Comparison of ENCODE assay signal across 8 cellular contexts in genomic region chr7:135557455-135558336, GRCh38. TPM values are rescaled to one million over a fixed set of nuclear protein-coding genes. Genes with fewer than 3 reads are reported as not detected.
DNase-seq lines count a peak whose midpoint lies in the region; ATAC-seq, FAIRE-seq and TF ChIP-seq lines count a peak whose summit lies in the region.

A gene with protein sequence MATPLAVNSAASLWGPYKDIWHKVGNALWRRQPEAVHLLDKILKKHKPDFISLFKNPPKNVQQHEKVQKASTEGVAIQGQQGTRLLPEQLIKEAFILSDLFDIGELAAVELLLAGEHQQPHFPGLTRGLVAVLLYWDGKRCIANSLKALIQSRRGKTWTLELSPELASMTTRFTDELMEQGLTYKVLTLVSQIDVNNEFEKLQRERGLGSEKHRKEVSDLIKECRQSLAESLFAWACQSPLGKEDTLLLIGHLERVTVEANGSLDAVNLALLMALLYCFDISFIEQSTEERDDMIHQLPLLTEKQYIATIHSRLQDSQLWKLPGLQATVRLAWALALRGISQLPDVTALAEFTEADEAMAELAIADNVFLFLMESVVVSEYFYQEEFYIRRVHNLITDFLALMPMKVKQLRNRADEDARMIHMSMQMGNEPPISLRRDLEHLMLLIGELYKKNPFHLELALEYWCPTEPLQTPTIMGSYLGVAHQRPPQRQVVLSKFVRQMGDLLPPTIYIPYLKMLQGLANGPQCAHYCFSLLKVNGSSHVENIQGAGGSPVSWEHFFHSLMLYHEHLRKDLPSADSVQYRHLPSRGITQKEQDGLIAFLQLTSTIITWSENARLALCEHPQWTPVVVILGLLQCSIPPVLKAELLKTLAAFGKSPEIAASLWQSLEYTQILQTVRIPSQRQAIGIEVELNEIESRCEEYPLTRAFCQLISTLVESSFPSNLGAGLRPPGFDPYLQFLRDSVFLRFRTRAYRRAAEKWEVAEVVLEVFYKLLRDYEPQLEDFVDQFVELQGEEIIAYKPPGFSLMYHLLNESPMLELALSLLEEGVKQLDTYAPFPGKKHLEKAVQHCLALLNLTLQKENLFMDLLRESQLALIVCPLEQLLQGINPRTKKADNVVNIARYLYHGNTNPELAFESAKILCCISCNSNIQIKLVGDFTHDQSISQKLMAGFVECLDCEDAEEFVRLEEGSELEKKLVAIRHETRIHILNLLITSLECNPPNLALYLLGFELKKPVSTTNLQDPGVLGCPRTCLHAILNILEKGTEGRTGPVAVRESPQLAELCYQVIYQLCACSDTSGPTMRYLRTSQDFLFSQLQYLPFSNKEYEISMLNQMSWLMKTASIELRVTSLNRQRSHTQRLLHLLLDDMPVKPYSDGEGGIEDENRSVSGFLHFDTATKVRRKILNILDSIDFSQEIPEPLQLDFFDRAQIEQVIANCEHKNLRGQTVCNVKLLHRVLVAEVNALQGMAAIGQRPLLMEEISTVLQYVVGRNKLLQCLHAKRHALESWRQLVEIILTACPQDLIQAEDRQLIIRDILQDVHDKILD (N-terminal part only) (plus strand): TSS chr7:135557917. CDS start chr7:135557945, 28 bp downstream.

- H3K27me3 Mint-ChIP-seq in activated naive CD8-positive, alpha-beta T cell treated with anti-CD3 and anti-CD28 coated beads for 36 hours: peaks cover 4% of the 10 kb centered on the region

- 2% methylated on average over 38 of the region's 38 CpGs for WGBS in pancreas, 2 donors

- peak within 1 kb of the TSS; percentile 33 for H3K4me3 Mint-ChIP-seq in activated naive CD8-positive, alpha-beta T cell treated with anti-CD3 and anti-CD28 coated beads for 36 hours

- H3K27ac Mint-ChIP-seq in activated naive CD8-positive, alpha-beta T cell treated with anti-CD3 and anti-CD28 coated beads for 36 hours: no peak within 1 kb of the TSS

- FAIRE-seq in pancreas (lab: Jason Lieb, UNC): no peak

- ATAC-seq in HG02588 (IDR thresholded peaks at IDR 0.05; ENCODE audit: unreplicated experiment) (peak; percentile 60), Right ventricle myocardium inferior (peak; percentile 95), pancreas (peak; percentile 94 to 97 (median 96))

- H3K36me3 Mint-ChIP-seq in activated naive CD8-positive, alpha-beta T cell treated with anti-CD3 and anti-CD28 coated beads for 36 hours: peaks cover 12% of the 10 kb centered on the region

- H3K4me3 ChIP-seq in pancreas (peak within 1 kb of the TSS; percentile 52 to 73 (median 60)), tibial artery (peak within 1 kb of the TSS; percentile 59 to 64)

- peaks cover 4 to 6% (median 6%) of the 10 kb centered on the region in 3 donors for H3K4me1 ChIP-seq in pancreas
- peaks cover 0 to 16% (median 6%) of the 10 kb centered on the region in 4 donors for H3K4me1 ChIP-seq in tibial artery

- H3K36me3 ChIP-seq in pancreas (no peaks in the 10 kb centered on the region), tibial artery (no peaks in the 10 kb centered on the region)

- peaks cover 19% of the 10 kb centered on the region for H3K4me1 Mint-ChIP-seq in activated naive CD8-positive, alpha-beta T cell treated with anti-CD3 and anti-CD28 coated beads for 36 hours

- H3K9me3 ChIP-seq in pancreas: no peaks in the 10 kb centered on the region
- H3K9me3 ChIP-seq in tibial artery: no peaks in the 10 kb centered on the region

- peak; percentile 65 for TF ChIP-seq POLR2A in GM10847 (IDR thresholded peaks at IDR 0.05; ENCODE audit: extremely low read depth, insufficient read length)

- H3K9me3 Mint-ChIP-seq in activated naive CD8-positive, alpha-beta T cell treated with anti-CD3 and anti-CD28 coated beads for 36 hours: no peaks in the 10 kb centered on the region

- H3K27me3 ChIP-seq in pancreas: no peaks in the 10 kb centered on the region
- no peaks in the 10 kb centered on the region for H3K27me3 ChIP-seq in tibial artery

- TF ChIP-seq CTCF in pancreas (IDR thresholded peaks at IDR 0.05) (no peak), tibial artery (IDR thresholded peaks at IDR 0.05) (peak in 1 of 2 experiments; percentile 36)

- intact Hi-C loops in Right ventricle myocardium inferior (cut with DNase I) (loop anchor here (1.0 kb wide), 2 partner anchors 47 to 276 kb away; partner anchors contain the start of gene CNOT4), pancreas (cut with DNase I) (no loop called here), tibial artery (cut with DNase I; ENCODE audit: low total_unique reads) (loop anchor here (2.0 kb wide), 1 partner anchor 47 kb away; the partner anchor contains the start of gene CNOT4)

- peak; percentile 87 for DNase-seq in NCI-H1048 (lab: John Stamatoyannopoulos, UW)
- DNase-seq in SKM-1 treated with dmso at 0.1 percent for 144 hours (lab: John Stamatoyannopoulos, UW; ENCODE audit: unreplicated experiment): peak; percentile 78
- DNase-seq in activated naive CD8-positive, alpha-beta T cell treated with anti-CD3 and anti-CD28 coated beads for 36 hours: peak; percentile 73
- peak; percentile 85 for DNase-seq in Right ventricle myocardium inferior (ENCODE audit: missing footprints)
- DNase-seq in pancreas: peak; percentile 56 to 74 (median 70)
- peak; percentile 64 to 83 for DNase-seq in tibial artery

- H3K27ac ChIP-seq in pancreas (peak within 1 kb of the TSS; percentile 86 to 98 (median 88)), tibial artery (peak within 1 kb of the TSS; percentile 81 to 86)

RNA-seq across cellular contexts. Expression of the gene that starts here (rescaled TPM):
- total RNA-seq in activated naive CD8-positive, alpha-beta T cell treated with anti-CD3 and anti-CD28 coated beads for 36 hours: 100 to 1,000 TPM; 145 to 148 TPM
- 14.5 TPM for total RNA-seq in Right ventricle myocardium inferior
- total RNA-seq in pancreas: 10 to 100 TPM in 5 of 6 donors, 1 to 10 TPM in 1; 8.7 to 21.9 (median 14.5) TPM
- 10 to 100 TPM; 13.1 to 23.7 TPM for polyA plus RNA-seq in pancreas

Comparison
In these comparisons a context has a peak if more than half of its experiments do, and no peak if none do; other contexts are left out.
1. Peak in every context shown above with its lines: DNase-seq, ATAC-seq, H3K4me3 ChIP-seq and H3K27ac ChIP-seq.
2. intact Hi-C loops: an anchor here in Right ventricle myocardium inferior (1.0 kb wide) and tibial artery (2.0 kb wide); none called in pancreas.